8 cellular contexts compared by ENCODE assay signal in the genomic region with DNA sequence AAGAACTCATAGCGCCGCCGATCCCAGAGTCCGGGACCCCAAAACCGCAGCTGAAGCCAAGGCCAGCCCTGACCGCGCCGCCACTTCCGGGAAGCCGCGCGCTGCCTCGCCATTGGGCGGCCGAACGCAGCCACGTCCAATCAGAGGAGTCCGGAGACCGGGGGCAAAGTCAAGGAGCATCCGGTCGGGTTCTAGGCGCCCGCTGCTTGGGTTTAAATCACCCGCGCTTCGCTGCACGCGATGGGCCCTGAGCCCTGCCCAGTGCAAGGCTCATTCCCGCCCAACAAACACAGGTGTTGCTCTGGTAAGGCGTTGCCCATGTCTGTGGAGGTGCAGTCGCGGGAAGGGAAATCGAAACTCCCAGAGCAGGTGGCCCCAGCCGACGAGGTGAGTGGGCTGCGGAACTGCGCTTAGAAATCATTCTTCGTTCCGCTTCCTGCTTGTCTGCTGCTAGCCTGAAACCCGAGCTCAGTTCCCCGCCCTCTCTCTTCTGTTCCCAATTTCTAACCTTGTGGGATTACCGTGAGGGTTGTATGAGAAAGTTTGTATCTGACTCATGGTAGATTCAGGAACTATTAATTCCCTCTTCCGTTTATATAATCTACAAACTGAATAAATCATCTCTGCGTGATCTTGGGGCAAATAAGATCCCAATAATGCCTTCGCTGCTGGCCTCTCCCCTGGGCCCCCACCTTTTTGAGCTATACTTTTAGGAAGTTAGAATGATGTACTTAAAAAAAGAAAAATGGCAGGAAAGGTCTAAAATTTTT. TPM values are rescaled to one million over a fixed set of nuclear protein-coding genes. Genes with fewer than 3 reads are reported as not detected.
A peak's percentile ranks its signal among the peaks of the same experiment; 100 is the strongest.
DNase-seq lines count a peak whose midpoint lies in the region; ATAC-seq and TF ChIP-seq lines count a peak whose summit lies in the region.

DCLRE1C (minus strand) TSS at position 96 of the 770 bp plus-strand sequence; CDS start at position 10, 86 bp downstream.

- peak within 1 kb of the TSS; percentile 86 for H3K9ac ChIP-seq in iPS-20b (ENCODE audit: low read depth, low read length)
- peak within 1 kb of the TSS; percentile 62 to 87 (median 84) for H3K9ac ChIP-seq in skeletal muscle tissue (ENCODE audit: low read depth in 1 of 3, low read length in 3 of 3)

- no peaks in the 10 kb centered on the region; the same call in 1 of the 2 replicates for H3K9me3 ChIP-seq in AG04450 (ENCODE audit: control insufficient read depth, insufficient read depth, low read length)
- no peaks in the 10 kb centered on the region for H3K9me3 ChIP-seq in iPS-20b (ENCODE audit: insufficient read depth, low read depth, low read length)
- H3K9me3 ChIP-seq in skeletal muscle tissue (ENCODE audit: control insufficient read depth in 3 of 3, low read length in 3 of 3) = no peaks in the 10 kb centered on the region

- in situ Hi-C loops in T47D (cut with HindIII; ENCODE audit: low pct_unique_long_range_greater_than_20kb, low sequenced_read_pairs) = no loop called here

- TF ChIP-seq CTCF in AG04450 (IDR thresholded peaks at IDR 0.05; ENCODE audit: low read depth, low read length) (no peak), VCaP (conservative IDR thresholded peaks at IDR 0.05) (no peak)

- peak within 1 kb of the TSS; percentile 93 for H3K27ac ChIP-seq in AG04450 (ENCODE audit: low read depth, low read length)
- peak within 1 kb of the TSS; percentile 82 for H3K27ac ChIP-seq in VCaP
- no peak within 1 kb of the TSS for H3K27ac ChIP-seq in iPS-20b (ENCODE audit: low read length)
- H3K27ac ChIP-seq in skeletal muscle tissue (ENCODE audit: low read depth, low read length) = peak within 1 kb of the TSS; percentile 69

- H3K4me3 ChIP-seq in AG04450 (ENCODE audit: low read depth, low read length) = peak within 1 kb of the TSS; percentile 87
- peak within 1 kb of the TSS; percentile 89 for H3K4me3 ChIP-seq in iPS-20b (ENCODE audit: low read length)
- H3K4me3 ChIP-seq in skeletal muscle tissue (ENCODE audit: low read length in 3 of 3) = peak within 1 kb of the TSS; percentile 97 to 98 (median 98)

- POLR2A ChIA-PET in AG04450 (lab: Yijun Ruan, JAX) = interaction anchor here (1.2 kb wide), 1 partner anchor 145 kb away, joined by 3 read pairs; no protein-coding TSS in a partner anchor

- peaks cover 7% of the 10 kb centered on the region; the same call in 1 of the 2 replicates for H3K4me1 ChIP-seq in iPS-20b (ENCODE audit: insufficient read depth, low read length)
- H3K4me1 ChIP-seq in skeletal muscle tissue (ENCODE audit: control insufficient read depth in 3 of 3, insufficient read depth in 3 of 3, low read length in 3 of 3) = peaks cover 13 to 19% (median 14%) of the 10 kb centered on the region in 3 donors

- ATAC-seq in GM18907 (IDR thresholded peaks at IDR 0.05; ENCODE audit: unreplicated experiment) (peak; percentile 85), HG03139 (IDR thresholded peaks at IDR 0.05; ENCODE audit: unreplicated experiment) (peak; percentile 75)

- CTCF ChIA-PET in AG04450 (lab: Charles Lee) = interaction anchor here (0.9 to 2.8 kb wide), 3 partner anchors 125 to 417 kb away, joined by 4 to 28 read pairs (median 4); partner anchors contain the start of gene FAM171A1

- H3K27me3 ChIP-seq in AG04450 (ENCODE audit: control insufficient read depth, insufficient read depth, low read length) = no peaks in the 10 kb centered on the region
- H3K27me3 ChIP-seq in iPS-20b (ENCODE audit: insufficient read depth, low read length) = no peaks in the 10 kb centered on the region
- no peaks in the 10 kb centered on the region for H3K27me3 ChIP-seq in skeletal muscle tissue (ENCODE audit: control insufficient read depth in 3 of 3, insufficient read depth in 3 of 3, low read length in 3 of 3)

- DNase-seq in AG04450 (ENCODE audit: low read depth, low spot score) (peak; percentile 72), NCI-H2196 treated with DMSO at 0.1 percent for 48 hours (lab: John Stamatoyannopoulos, UW; ENCODE audit: unreplicated experiment) (peak; percentile 85), T47D (ENCODE audit: low read depth in 1 of 2, low spot score in 1 of 2) (peak; percentile 96 to 97)

- H3K36me3 ChIP-seq in iPS-20b (ENCODE audit: insufficient read depth, low read depth, low read length) (0 out of 2 replicates have a peak, but pooled peaks cover 5% of the 10 kb centered on the region), skeletal muscle tissue (ENCODE audit: control insufficient read depth in 3 of 3, insufficient read depth in 3 of 3, low read length in 3 of 3) (peaks cover 0 to 4% (median 0%) of the 10 kb centered on the region in 3 donors)

RNA-seq across cellular contexts. Expression of gene DCLRE1C, which starts in this region (rescaled TPM):
- polyA plus RNA-seq in AG04450 (2011; rRNA removed) = 5.5 and 6.4 TPM in 2 replicates
- polyA minus RNA-seq in AG04450 (2011; rRNA and poly(A)+ RNA removed) = 5.7 and 7.0 TPM in 2 replicates
- 4.7 TPM for total RNA-seq in skeletal muscle tissue
